ENCODE assay signal across 9 cellular contexts in genomic region chr5:129125819-129126218, GRCh38. TPM values are rescaled to one million over a fixed set of nuclear protein-coding genes. Genes with fewer than 3 reads are reported as not detected.
DNase-seq lines count a peak whose midpoint lies in the region; ATAC-seq, FAIRE-seq and TF ChIP-seq lines count a peak whose summit lies in the region.
"Had no signal": no experiment of that assay in that cellular context is flagged by ENCODE, and none has a peak within 500 bp of the region (broad histone marks: within the 10 kb centered on the region; RNA-seq: fewer than 3 reads in every experiment).

No MANE protein-coding gene starts in this region.

- H3K4me3 ChIP-seq in GM12864 (ENCODE audit: low read depth, low read length) (peak overlapping the region; percentile 4; the same call in 1 of the 2 replicates), GM12878 (no peak overlapping the region)

- RAD21 ChIA-PET in GM12878 (lab: Charles Lee; ENCODE audit: unreplicated experiment) = interaction anchor here (0.7 to 4.1 kb wide), 9 partner anchors 10 to 220 kb away, joined by 3 to 37 read pairs (median 7); partner anchors contain the start of gene ISOC1

- H4K20me1 ChIP-seq in GM12878 (ENCODE audit: control insufficient read depth, insufficient read depth) = no peaks in the 10 kb centered on the region

- SMC1A ChIA-PET in GM12878 (lab: Charles Lee; ENCODE audit: uncharacterized antibody, unreplicated experiment) = interaction anchor here (0.7 to 4.0 kb wide), 16 partner anchors 9 to 241 kb away, joined by 3 to 30 read pairs (median 5); partner anchors contain the start of gene ISOC1

- H3K27me3 ChIP-seq in GM12878 (replicated peaks in 1 of 2; ENCODE audit: control insufficient read depth in 2 of 2, insufficient read depth in 2 of 2, low read length in 1 of 2) = no peaks in the 10 kb centered on the region

- DNase-seq in GM12864 (ENCODE audit: low read depth) (no peak), GM12878 (ENCODE audit: low read depth, low spot score) (peak; percentile 43), DMS 273 treated with DMSO at 0.1 percent for 48 hours (lab: John Stamatoyannopoulos, UW) (no peak), NCI-H510A (lab: John Stamatoyannopoulos, UW) (no peak), RCC 7860 (ENCODE audit: low spot score) (no peak), D341Med (ENCODE audit: low spot score) (no peak)
- DNase-seq: NCI-H526 treated with DMSO at 0.1 percent for 48 hours had no signal

- H3K9ac ChIP-seq in GM12878 (ENCODE audit: control insufficient read depth, insufficient read depth, low read length) = no peak overlapping the region; the same call in 1 of the 2 replicates

- CTCF ChIA-PET in GM12878 (lab: Yijun Ruan, JAX) = interaction anchor here (0.6 to 7.3 kb wide), 22 partner anchors 9 to 1035 kb away, joined by 3 to 105 read pairs (median 4); partner anchors contain the start of gene ISOC1

- POLR2A ChIA-PET in GM12878 (lab: Charles Lee) = interaction anchor here (0.6 to 3.3 kb wide), 7 partner anchors 8 to 1042 kb away, joined by 3 to 16 read pairs (median 5); partner anchors contain the start of gene ISOC1

- H3K4me1 ChIP-seq in GM12878 (ENCODE audit: control insufficient read depth, insufficient read depth, low read length) = peaks cover 8% of the 10 kb centered on the region

- TF ChIP-seq POLR2A in GM12878 (IDR thresholded peaks at IDR 0.05; ENCODE audit: low read depth, low read length) = no peak

- peak overlapping the region; percentile 56 for H3K4me2 ChIP-seq in GM12878 (ENCODE audit: control insufficient read depth, insufficient read depth)

- intact Hi-C loops in GM12878 (cut with micrococcal nuclease; ENCODE audit: unreplicated experiment) = loop anchor here (1.0 kb wide), 1 partner anchor 32 kb away; the partner anchor contains the start of gene ISOC1

- WGBS in GM12878 (ENCODE audit: insufficient coverage, insufficient replicate concordance, low lambda C conversion rate, missing lambda C conversion rate) = 7% methylated on average over 2 of the region's 2 CpGs

- FAIRE-seq in GM12878 (lab: Jason Lieb, UNC) (peak; percentile 71), RCC 7860 (lab: Jason Lieb, UNC) (no peak)

- H2AFZ ChIP-seq in GM12878 (ENCODE audit: control insufficient read depth, low read depth, low read length) = peak overlapping the region; percentile 97

- no TSS peak for BruUV-seq in GM12878 (replicated peaks; lab: Mats Ljungman, UMichigan)

- ATAC-seq in GM19463 (IDR thresholded peaks at IDR 0.05; ENCODE audit: unreplicated experiment) (peak; percentile 69), HG03196 (IDR thresholded peaks at IDR 0.05; ENCODE audit: unreplicated experiment) (peak; percentile 71), GM12878 (peak; percentile 89)

- TF ChIP-seq CTCF in GM12864 (IDR thresholded peaks at IDR 0.05; ENCODE audit: low read depth, low read length, missing control alignments) = no peak
- TF ChIP-seq CTCF in GM12878 (IDR thresholded peaks at IDR 0.05 in 2 of 3, conservative IDR thresholded peaks at IDR 0.05 in 1 of 3; ENCODE audit: control insufficient read depth in 2 of 3, extremely low read depth in 1 of 3, insufficient read depth in 1 of 3, low read depth in 3 of 3, low read length in 3 of 3) = 0 out of 6 replicates have a peak, but pooled peaks of 1 of the 3 experiments have one; percentile 11

- in situ Hi-C loops in GM12878 (cut with MboI) = loop anchor here (5.0 kb wide), 1 partner anchor 219 kb away; no protein-coding TSS in a partner anchor

- H3K36me3 ChIP-seq in GM12878 (ENCODE audit: control insufficient read depth in 2 of 2, insufficient read depth in 2 of 2, low read length in 1 of 2) = no peaks in the 10 kb centered on the region

- no peaks in the 10 kb centered on the region for H3K79me2 ChIP-seq in GM12878 (ENCODE audit: control insufficient read depth, insufficient read depth, low read length)

- H3K9me3 ChIP-seq in GM12878 (replicated peaks; ENCODE audit: control insufficient read depth, insufficient read depth, low read length) = no peaks in the 10 kb centered on the region

- no peak for TF ChIP-seq EP300 in GM12878 (IDR thresholded peaks at IDR 0.05; ENCODE audit: borderline replicate concordance in 1 of 2, control insufficient read depth in 1 of 2, low read depth in 2 of 2, low read length in 2 of 2)

- TF ChIP-seq RAD21 in GM12878 (IDR thresholded peaks at IDR 0.05; ENCODE audit: insufficient read depth, low read depth, low read length) = no peak

- H3K27ac ChIP-seq in GM12878 (ENCODE audit: control insufficient read depth, insufficient read depth) = peak overlapping the region; percentile 73

TF ChIP-seq in GM12878, 131 proteins besides CTCF, POLR2A, EP300 and RAD21 (continues in another document):
- no peak for TF ChIP-seq USF2 (IDR thresholded peaks at IDR 0.05; ENCODE audit: borderline replicate concordance, low read depth, low read length)
- TF ChIP-seq RUNX3 (IDR thresholded peaks at IDR 0.05; ENCODE audit: low read length) = peak; percentile 28; the same call in 1 of the 2 replicates
- no peak for TF ChIP-seq NFYA (IDR thresholded peaks at IDR 0.05; ENCODE audit: borderline replicate concordance, low read depth, low read length)
- TF ChIP-seq MTA2 (IDR thresholded peaks at IDR 0.05; ENCODE audit: low read depth) = peak; percentile 26; the same call in 1 of the 2 replicates
- TF ChIP-seq CHD1 (IDR thresholded peaks at IDR 0.05; ENCODE audit: low read depth, low read length) = no peak
- no peak for TF ChIP-seq TAF1 (IDR thresholded peaks at IDR 0.05; ENCODE audit: borderline replicate concordance, low read depth, low read length)
- no peak for TF ChIP-seq FOXK2 (IDR thresholded peaks at IDR 0.05)
- TF ChIP-seq ZNF592 (IDR thresholded peaks at IDR 0.05) = no peak

RNA-seq across cellular contexts. Expression of gene ISOC1, which starts 31.3 kb away (rescaled TPM):
- total RNA-seq in GM12878 (2013; cell fraction: nucleolus; rRNA removed) = 7.3 and 8.1 TPM in 2 replicates
- 29.1 and 37.7 TPM in 2 replicates for total RNA-seq in GM12878 (2014; rRNA removed)
- total RNA-seq in GM12878 (2014; rRNA removed; fragmentation: Illumina TruSeq; extraction: Trizol) = 24.5 and 26.1 TPM in 2 replicates
- total RNA-seq in GM12878 (2021) = 25.3 and 29.7 TPM in 2 replicates
- polyA plus RNA-seq in GM12878 (2011; ENCODE audit: low read depth) = 8.7 TPM
- 61.8 and 85.8 TPM in 2 replicates for polyA plus RNA-seq in GM12878 (2011; rRNA removed)
- 31.4 and 37.2 TPM in 2 replicates for polyA plus RNA-seq in GM12878 (2011; cell fraction: cytosol; rRNA removed)
- polyA plus RNA-seq in GM12878 (2011; cell fraction: nucleus; rRNA removed) = 21.2 and 24.6 TPM in 2 replicates
- 13.4 and 15.2 TPM in 2 replicates for polyA plus RNA-seq in GM12878 (2012)
- 30.7 and 34.9 TPM in 2 replicates for polyA plus RNA-seq in GM12878 (2014; fragmentation: Illumina TruSeq; extraction: Trizol)
- polyA plus RNA-seq in GM12878 (2014; fragmentation: Nextera tagmentation; extraction: Ambion mirVana) = 10 to 100 TPM; 12.6 to 16.5 TPM
- 26.1 and 34.2 TPM in 2 replicates for polyA plus RNA-seq in GM12878 (2014; rRNA removed)
- polyA plus RNA-seq in GM12878 (2016; fragmentation: Nextera tagmentation; extraction: Ambion mirVana) = 10 to 100 TPM; 53.1 to 56.3 TPM
- polyA minus RNA-seq in GM12878 (2011; rRNA and poly(A)+ RNA removed) = 39.0 and 39.8 TPM in 2 replicates
- 12.3 and 18.6 TPM in 2 replicates for polyA minus RNA-seq in GM12878 (2011; cell fraction: cytosol; rRNA and poly(A)+ RNA removed)
- 14.3 and 19.9 TPM in 2 replicates for polyA minus RNA-seq in GM12878 (2011; cell fraction: nucleus; rRNA and poly(A)+ RNA removed)
